ENCODE assay signal across 8 cellular contexts in the genomic region with DNA sequence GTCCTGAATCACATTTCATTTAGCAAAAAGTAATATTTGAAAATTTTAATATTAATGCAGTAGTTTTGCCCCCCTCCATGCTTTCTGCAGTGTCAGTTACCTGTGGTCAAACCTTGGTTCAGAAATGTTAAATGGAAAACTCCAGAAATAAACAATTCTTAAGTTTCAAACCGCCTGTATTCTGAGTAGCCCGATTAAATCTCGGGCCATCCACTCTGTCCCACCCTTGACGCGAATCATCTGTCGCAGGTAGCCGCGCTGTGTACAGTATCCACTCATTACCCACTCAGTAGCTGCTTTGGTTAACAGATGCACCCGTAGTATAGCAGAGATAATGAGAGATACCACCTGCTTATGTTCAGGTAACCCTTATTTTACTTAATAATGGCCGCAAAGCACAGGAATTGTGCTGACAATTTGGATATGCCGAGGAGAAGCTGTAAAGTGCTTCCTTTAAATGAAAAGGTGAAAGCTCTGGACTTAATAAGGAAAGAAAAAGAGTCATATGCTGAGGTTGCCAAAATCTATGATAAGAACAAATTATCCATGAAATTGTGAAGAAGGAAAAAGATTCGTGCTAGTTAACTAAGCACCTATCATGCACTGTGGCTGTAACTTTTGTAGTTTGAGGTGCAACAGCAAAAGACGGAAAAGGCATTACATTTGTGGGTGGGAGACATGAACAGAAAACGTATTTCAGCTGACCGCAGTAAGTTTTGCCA. TPM values are rescaled to one million over a fixed set of nuclear protein-coding genes. Genes with fewer than 3 reads are reported as not detected.
DNase-seq lines count a peak whose midpoint lies in the region; ATAC-seq and TF ChIP-seq lines count a peak whose summit lies in the region.

No MANE protein-coding gene starts in this region.

- no peak for ATAC-seq in HG02642 (IDR thresholded peaks at IDR 0.05; ENCODE audit: poor library complexity, unreplicated experiment)
- no peak for ATAC-seq in GM21529 (IDR thresholded peaks at IDR 0.05; ENCODE audit: unreplicated experiment)

- H3K27me3 ChIP-seq in HUES6 (ENCODE audit: control insufficient read depth, insufficient read depth, low read length) (no peaks in the 10 kb centered on the region), mucosa of stomach (ENCODE audit: control insufficient read depth, insufficient read depth, low read length) (no peaks in the 10 kb centered on the region)

- H3K36me3 ChIP-seq in HUES6 (ENCODE audit: control insufficient read depth, insufficient read depth, low read length) (no peaks in the 10 kb centered on the region), mucosa of stomach (ENCODE audit: control insufficient read depth, insufficient read depth, low read length) (no peaks in the 10 kb centered on the region)

- H3K4me3 Mint-ChIP-seq in brain = peak overlapping the region; percentile 88 to 95 (median 88)

- H3K4me1 ChIP-seq in HUES6 (ENCODE audit: control insufficient read depth, insufficient read depth, low read length) (peaks cover 41% of the 10 kb centered on the region), mucosa of stomach (ENCODE audit: control insufficient read depth, insufficient read depth, low read length) (peaks cover 18% of the 10 kb centered on the region)

- DNase-seq in AG10803 (ENCODE audit: low read depth) (no peak), EL (no peak), OCI-M1 (lab: John Stamatoyannopoulos, UW) (no peak)

- H3K27ac Mint-ChIP-seq in brain = peak overlapping the region; percentile 99 to 100 (median 100)

- H3K9ac ChIP-seq in HUES6 (ENCODE audit: low read length) = peak overlapping the region; percentile 96
- H3K9ac ChIP-seq in mucosa of stomach (ENCODE audit: low read length) = peak overlapping the region; percentile 76

- peaks cover 30% of the 10 kb centered on the region for H3K27me3 Mint-ChIP-seq in brain

- peaks cover 31% of the 10 kb centered on the region for H3K4me1 Mint-ChIP-seq in brain

- H3K27ac ChIP-seq in HUES6 (ENCODE audit: low read depth, low read length) = peak overlapping the region; percentile 99; the same call in 1 of the 2 replicates

- H3K9me3 Mint-ChIP-seq in brain = no peaks in the 10 kb centered on the region

- H3K36me3 Mint-ChIP-seq in brain = no peaks in the 10 kb centered on the region

- H3K4me3 ChIP-seq in AG10803 (ENCODE audit: low read length) (peak overlapping the region; percentile 85), HUES6 (ENCODE audit: low read depth, low read length) (peak overlapping the region; percentile 88), mucosa of stomach (ENCODE audit: low read length) (peak overlapping the region; percentile 7)

- H3K9me3 ChIP-seq in HUES6 (ENCODE audit: control insufficient read depth, insufficient read depth, low read depth, low read length) = no peaks in the 10 kb centered on the region
- H3K9me3 ChIP-seq in mucosa of stomach (ENCODE audit: control insufficient read depth, low read length) = no peaks in the 10 kb centered on the region

- no peak for TF ChIP-seq CTCF in AG10803 (conservative IDR thresholded peaks at IDR 0.05; ENCODE audit: low read length)
- TF ChIP-seq CTCF in brain (conservative IDR thresholded peaks at IDR 0.05) = no peak

RNA-seq across cellular contexts. Expression of gene SCYL3, which starts 0.9 kb away (rescaled TPM):
- 2.4 TPM for polyA plus RNA-seq in brain (ENCODE audit: insufficient read depth, low read depth, low replicate concordance)

Comparison
In these comparisons a context has a peak if more than half of its experiments do, and no peak if none do; other contexts are left out.
1. H3K4me3 ChIP-seq: peak in every context shown above with its lines; median percentile 88 in HUES6; 85 in AG10803; 7 in mucosa of stomach.